28 cellular contexts compared by ENCODE assay signal in the genomic region with DNA sequence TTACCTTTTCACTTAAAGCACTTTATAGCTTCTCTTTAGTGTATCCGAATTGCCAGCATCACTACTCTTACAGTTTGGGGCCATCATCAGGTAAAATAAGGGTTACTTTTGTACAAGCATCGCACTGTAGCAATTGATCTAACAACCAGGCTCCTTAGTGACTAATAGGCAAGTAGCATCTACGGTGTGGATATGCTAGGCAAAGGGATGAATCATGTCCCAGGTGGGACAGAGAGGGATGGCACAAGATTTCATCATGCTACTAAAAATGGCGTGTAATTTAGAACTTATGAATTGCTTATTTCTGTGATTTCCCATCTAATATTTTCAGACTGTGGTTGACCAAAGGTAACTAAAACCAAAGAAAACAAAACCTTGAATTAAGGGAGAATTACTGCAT.
"Had no signal": no experiment of that assay in that cellular context is flagged by ENCODE, and none has a peak within 500 bp of the region (broad histone marks: within the 10 kb centered on the region; RNA-seq: fewer than 3 reads in every experiment).

No MANE protein-coding gene starts in this region.

- H3K4me1 ChIP-seq: adrenal gland, Peyer's patch had no signal

- ATAC-seq: activated CD8-positive, alpha-beta T cell treated with anti-CD3 and anti-CD28 coated beads, Interleukin-2, amount 10 ng/mL, durations not matched to agents 7 days and 5 days; K562; T-helper 17 cell; WTC11 had no signal

- H3K4me3 ChIP-seq: adrenal gland, cardiac muscle cell, K562, Peyer's patch had no signal

- DNase-seq: activated CD4-positive, alpha-beta T cell treated with anti-CD3 and anti-CD28 coated beads for 48 hours; activated CD4-positive, alpha-beta T cell treated with anti-CD3 and anti-CD28 coated beads, Interleukin-2, amount 50 U/mL, for 4 hours; activated CD4-positive, CD25-positive, alpha-beta regulatory T cell treated with anti-CD3 and anti-CD28 coated beads, Interleukin-2, amount 50 U/mL, for 72 hours; activated CD8-positive, alpha-beta memory T cell treated with anti-CD3 and anti-CD28 coated beads, Interleukin-2, amount 50 U/mL, for 48 hours; activated CD8-positive, alpha-beta T cell treated with anti-CD3 and anti-CD28 coated beads, Interleukin-2, amount 10 ng/mL, durations not matched to agents 7 days and 5 days; activated naive CD4-positive, alpha-beta T cell treated with anti-CD3 and anti-CD28 coated beads, Interleukin-2, amount 50 U/mL, for 16 hours; activated naive CD8-positive, alpha-beta T cell treated with anti-CD3 and anti-CD28 coated beads, Interleukin-2, amount 10 ng/mL, durations not matched to agents 7 days and 5 days; activated T-cell treated with anti-CD3 and anti-CD28 coated beads, Interleukin-2, amount 50 U/mL, for 1 hour; adrenal gland; anterior cingulate cortex; Karpas-422; NCI-H1048; NCI-H146; NCI-H187 treated with DMSO at 0.1 percent for 48 hours; NCI-H2081 treated with DMSO at 0.1 percent for 48 hours; NCI-H345; NCI-H510A; NCI-H526 treated with DMSO at 0.1 percent for 48 hours; NCI-H82; NK-92 treated with Interleukin-12 subunit alpha and Interleukin-12 subunit beta, amount 100 ng/mL, for 24 hours; OCI-M1; Peyer's patch; SHP77 treated with DMSO at 0.1 percent for 48 hours; T-helper 17 cell; T-helper 9 cell had no signal

- H3K27me3 ChIP-seq: adrenal gland, cardiac muscle cell, Peyer's patch had no signal

- H3K36me3 ChIP-seq: adrenal gland, cardiac muscle cell, Peyer's patch had no signal

- H3K9me3 ChIP-seq: adrenal gland, Peyer's patch had no signal

- H3K27ac ChIP-seq: adrenal gland, cardiac muscle cell, Peyer's patch had no signal
